10 cellular contexts compared by ENCODE assay signal in genomic region chr2:186949716-186950256, GRCh38.
"Had no signal": no experiment of that assay in that cellular context is flagged by ENCODE, and none has a peak within 500 bp of the region (broad histone marks: within the 10 kb centered on the region; RNA-seq: fewer than 3 reads in every experiment).

No MANE protein-coding gene starts in this region.

- DNase-seq: activated B cell treated with CpG ODN at 0.5 μM for 24 hours; activated CD4-positive, alpha-beta T cell treated with anti-CD3 and anti-CD28 coated beads, Interleukin-2, amount 10 ng/mL, durations not matched to agents 7 days and 5 days; activated CD8-positive, alpha-beta memory T cell treated with anti-CD3 and anti-CD28 coated beads for 24 hours; activated naive CD4-positive, alpha-beta T cell treated with anti-CD3 and anti-CD28 coated beads, Interleukin-2, amount 10 ng/mL, durations not matched to agents 7 days and 5 days; central memory CD4-positive, alpha-beta T cell; cortex of kidney; effector memory CD4-positive, alpha-beta T cell; hippocampal formation; kidney glomerular epithelial cell; stimulated activated CD4-positive, alpha-beta T cell treated with anti-CD3 and anti-CD28 coated beads, Interleukin-4, amount 100 ng/mL, for 1 hour had no signal
